Comparison of ENCODE assay signal across 8 cellular contexts in genomic region chr9:99851028-99851822, GRCh38. TPM values are rescaled to one million over a fixed set of nuclear protein-coding genes. Genes with fewer than 3 reads are reported as not detected.
A peak's percentile ranks its signal among the peaks of the same experiment; 100 is the strongest.
DNase-seq lines count a peak whose midpoint lies in the region; ATAC-seq and TF ChIP-seq lines count a peak whose summit lies in the region.

No MANE protein-coding gene starts in this region.

- peaks cover 3% of the 10 kb centered on the region for H3K4me1 Mint-ChIP-seq in mesothelial cell of epicardium

- no peak for TF ChIP-seq POLR2A in GM18505 (IDR thresholded peaks at IDR 0.05; ENCODE audit: borderline replicate concordance, extremely low read depth, insufficient read depth, insufficient read length)

- peak; percentile 91 for ATAC-seq in GM18505 (IDR thresholded peaks at IDR 0.05; ENCODE audit: unreplicated experiment)
- peak; percentile 92 for ATAC-seq in GM21390 (IDR thresholded peaks at IDR 0.05; ENCODE audit: unreplicated experiment)
- peak; percentile 94 for ATAC-seq in HG03442 (IDR thresholded peaks at IDR 0.05; ENCODE audit: unreplicated experiment)

- no peak for TF ChIP-seq CTCF in GM13977 (IDR thresholded peaks at IDR 0.05; ENCODE audit: extremely low read depth, insufficient read depth, missing control alignments)
- TF ChIP-seq CTCF in mesothelial cell of epicardium (IDR thresholded peaks at IDR 0.05; ENCODE audit: unreplicated experiment) = no peak

- H3K27ac Mint-ChIP-seq in mesothelial cell of epicardium = no peak overlapping the region

- peaks cover 6% of the 10 kb centered on the region for H3K36me3 Mint-ChIP-seq in mesothelial cell of epicardium

- H3K9me3 Mint-ChIP-seq in mesothelial cell of epicardium = peaks cover 5% of the 10 kb centered on the region

- peak; percentile 61 for DNase-seq in central memory CD4-positive, alpha-beta T cell
- DNase-seq in A172 (ENCODE audit: low spot score) = no peak
- DNase-seq in HuH-7.5 (ENCODE audit: low spot score) = no peak
- no peak for DNase-seq in GM13977 (ENCODE audit: low spot score)
- DNase-seq in mesothelial cell of epicardium (ENCODE audit: low spot score in 2 of 2, unreplicated experiment in 2 of 2) = no peak

- no peak overlapping the region for H3K4me3 Mint-ChIP-seq in mesothelial cell of epicardium

- in situ Hi-C loops in GM13977 (cut with MboI; ENCODE audit: low pct_unique_long_range_greater_than_20kb, low sequenced_read_pairs, unreplicated experiment) = no loop called here

- H3K27me3 Mint-ChIP-seq in mesothelial cell of epicardium (ENCODE audit: low read depth) = no peaks in the 10 kb centered on the region

RNA-seq across cellular contexts. Expression of gene NR4A3, which starts 29.5 kb away (rescaled TPM):
- 0.02 TPM in 1 of 2 replicates, not detected in the other for total RNA-seq in A172 (2014; rRNA removed; shearing (Covaris generic))
- 14.2 to 15.4 TPM (median 15.3 TPM) in 3 replicates for total RNA-seq in mesothelial cell of epicardium

RNA-seq across cellular contexts. Expression of gene STX17, which starts 55.2 kb away (rescaled TPM):
- total RNA-seq in A172 (2014; rRNA removed; shearing (Covaris generic)) = 26.9 and 66.3 TPM in 2 replicates
- total RNA-seq in mesothelial cell of epicardium = 49.8 to 52.3 TPM (median 52.3 TPM) in 3 replicates

Comparison
In these comparisons a context has a peak if more than half of its experiments do, and no peak if none do; other contexts are left out.
1. RNA of gene NR4A3, which starts 29.5 kb away (total RNA-seq): 14.2 to 15.4 TPM in mesothelial cell of epicardium; 0.02 TPM in A172; every median in the first group is over 10 times any median in the second.
2. Peak in every context shown above with its lines, with median percentiles within 50 percentile points of each other: ATAC-seq.